ENCODE assay signal across 10 cellular contexts in genomic region chr21:45319461-45320211, GRCh38. TPM values are rescaled to one million over a fixed set of nuclear protein-coding genes. Genes with fewer than 3 reads are reported as not detected.
DNase-seq lines count a peak whose midpoint lies in the region; ATAC-seq, FAIRE-seq and TF ChIP-seq lines count a peak whose summit lies in the region.
"Had no signal": no experiment of that assay in that cellular context is flagged by ENCODE, and none has a peak within 500 bp of the region (broad histone marks: within the 10 kb centered on the region; RNA-seq: fewer than 3 reads in every experiment).

No MANE protein-coding gene starts in this region.

- CTCF ChIA-PET in GM12878 (lab: Yijun Ruan, JAX): interaction anchor here (1.0 kb wide), 1 partner anchor 182 kb away, joined by 3 read pairs; no protein-coding TSS in a partner anchor
- CTCF ChIA-PET in activated CD8-positive, alpha-beta T cell treated with anti-CD3 and anti-CD28 coated beads, Interleukin-2, amount 10 ng/mL, durations not matched to agents 7 days and 5 days (lab: Charles Lee): no interaction called here

- no peak overlapping the region for H3K27ac ChIP-seq in GM12878 (ENCODE audit: control insufficient read depth, insufficient read depth)
- H3K27ac ChIP-seq in kidney (ENCODE audit: low read depth in 2 of 2, low read length in 2 of 2): peak overlapping the region; percentile 42 to 90
- H3K27ac ChIP-seq in smooth muscle cell (ENCODE audit: low read depth): peak overlapping the region; percentile 48

- in situ Hi-C loops in GM12878 (cut with MboI): no loop called here

- H3K36me3 Mint-ChIP-seq in immature natural killer cell: no peaks in the 10 kb centered on the region
- no peaks in the 10 kb centered on the region for H3K36me3 Mint-ChIP-seq in activated CD8-positive, alpha-beta T cell treated with anti-CD3 and anti-CD28 coated beads, Interleukin-2, amount 10 ng/mL, durations not matched to agents 7 days and 5 days (ENCODE audit: low read depth)

- DNase-seq in H7: peak; percentile 75
- no peak for DNase-seq in GM12878 (ENCODE audit: low read depth, low spot score)
- DNase-seq in kidney: peak; percentile 83
- no peak for DNase-seq in smooth muscle cell (lab: John Stamatoyannopoulos, UW; ENCODE audit: unreplicated experiment)
- DNase-seq in NCI-H524 (lab: John Stamatoyannopoulos, UW): no peak
- no peak for DNase-seq in immature natural killer cell
- no peak for DNase-seq in activated CD8-positive, alpha-beta T cell treated with anti-CD3 and anti-CD28 coated beads, Interleukin-2, amount 10 ng/mL, durations not matched to agents 7 days and 5 days
- DNase-seq: activated CD8-positive, alpha-beta memory T cell treated with anti-CD3 and anti-CD28 coated beads, Interleukin-2, amount 50 U/mL, for 4 hours; stimulated activated naive CD8-positive, alpha-beta T cell treated with anti-CD3 and anti-CD28 coated beads, Interleukin-15, amount 100 ng/mL, for 72 hours had no signal

- ATAC-seq in GM12878: 0 out of 3 replicates have a peak, but pooled peaks have one; percentile 14
- ATAC-seq in activated CD8-positive, alpha-beta T cell treated with anti-CD3 and anti-CD28 coated beads, Interleukin-2, amount 10 ng/mL, durations not matched to agents 7 days and 5 days: no peak
- ATAC-seq in GM21619 (IDR thresholded peaks at IDR 0.05; ENCODE audit: unreplicated experiment): no peak

- H2AFZ ChIP-seq in GM12878 (ENCODE audit: control insufficient read depth, low read depth, low read length) (no peak overlapping the region), smooth muscle cell (ENCODE audit: low read depth) (no peak overlapping the region)

- FAIRE-seq in GM12878 (lab: Jason Lieb, UNC): no peak
- FAIRE-seq in kidney (lab: Jason Lieb, UNC): no peak

- H4K20me1 ChIP-seq in GM12878 (ENCODE audit: control insufficient read depth, insufficient read depth) (no peaks in the 10 kb centered on the region), smooth muscle cell (ENCODE audit: low read depth) (no peaks in the 10 kb centered on the region)

- H3K27me3 Mint-ChIP-seq in immature natural killer cell (ENCODE audit: low read depth in 3 of 3): peaks cover 0 to 6% (median 2%) of the 10 kb centered on the region in 3 donors
- peaks cover 13% of the 10 kb centered on the region for H3K27me3 Mint-ChIP-seq in activated CD8-positive, alpha-beta T cell treated with anti-CD3 and anti-CD28 coated beads, Interleukin-2, amount 10 ng/mL, durations not matched to agents 7 days and 5 days (ENCODE audit: low read depth)
- H3K27me3 Mint-ChIP-seq: stimulated activated naive CD8-positive, alpha-beta T cell treated with anti-CD3 and anti-CD28 coated beads, Interleukin-15, amount 100 ng/mL, for 72 hours had no signal

- H3K4me3 ChIP-seq in H7 (ENCODE audit: insufficient read depth, low read depth, low read length) (no peak overlapping the region), GM12878 (no peak overlapping the region), kidney (ENCODE audit: low read length in 2 of 2) (no peak overlapping the region), smooth muscle cell (no peak overlapping the region)

- RAD21 ChIA-PET in GM12878 (lab: Charles Lee; ENCODE audit: unreplicated experiment): no interaction called here

- H3K27ac Mint-ChIP-seq in immature natural killer cell: no peak overlapping the region
- no peak overlapping the region for H3K27ac Mint-ChIP-seq in activated CD8-positive, alpha-beta T cell treated with anti-CD3 and anti-CD28 coated beads, Interleukin-2, amount 10 ng/mL, durations not matched to agents 7 days and 5 days

- intact Hi-C loops in GM12878 (cut with micrococcal nuclease; ENCODE audit: unreplicated experiment): no loop called here
- intact Hi-C loops in kidney (cut with DNase I): no loop called here

- SMC1A ChIA-PET in GM12878 (lab: Charles Lee; ENCODE audit: uncharacterized antibody, unreplicated experiment): no interaction called here

- no TSS peak for BruUV-seq in GM12878 (replicated peaks; lab: Mats Ljungman, UMichigan)

- no peak for TF ChIP-seq RAD21 in GM12878 (IDR thresholded peaks at IDR 0.05; ENCODE audit: insufficient read depth, low read depth, low read length)

- no peak for TF ChIP-seq EP300 in GM12878 (IDR thresholded peaks at IDR 0.05; ENCODE audit: borderline replicate concordance in 1 of 2, control insufficient read depth in 1 of 2, low read depth in 2 of 2, low read length in 2 of 2)

- H3K4me1 Mint-ChIP-seq in immature natural killer cell: no peaks in the 10 kb centered on the region
- peaks cover 3% of the 10 kb centered on the region for H3K4me1 Mint-ChIP-seq in activated CD8-positive, alpha-beta T cell treated with anti-CD3 and anti-CD28 coated beads, Interleukin-2, amount 10 ng/mL, durations not matched to agents 7 days and 5 days (ENCODE audit: low read depth)

- H3K4me1 ChIP-seq in GM12878 (ENCODE audit: control insufficient read depth, insufficient read depth, low read length) (no peaks in the 10 kb centered on the region), kidney (ENCODE audit: control insufficient read depth in 1 of 2, insufficient read depth in 1 of 2, low read depth in 1 of 2, low read length in 2 of 2) (peaks cover 30 to 39% of the 10 kb centered on the region in 2 donors), smooth muscle cell (ENCODE audit: low read depth) (peaks cover 23% of the 10 kb centered on the region)

- H3K36me3 ChIP-seq in H7 (replicated peaks; ENCODE audit: control insufficient read depth, insufficient read depth, low read length): no peaks in the 10 kb centered on the region
- H3K36me3 ChIP-seq in GM12878 (ENCODE audit: control insufficient read depth in 2 of 2, insufficient read depth in 2 of 2, low read length in 1 of 2): no peaks in the 10 kb centered on the region
- no peaks in the 10 kb centered on the region for H3K36me3 ChIP-seq in kidney (ENCODE audit: control insufficient read depth in 1 of 2, insufficient read depth in 2 of 2, low read length in 2 of 2)
- H3K36me3 ChIP-seq in smooth muscle cell (ENCODE audit: low read depth): no peaks in the 10 kb centered on the region

- no peak for TF ChIP-seq POLR2A in GM12878 (IDR thresholded peaks at IDR 0.05; ENCODE audit: low read depth, low read length)

- no peaks in the 10 kb centered on the region for H3K27me3 ChIP-seq in H7 (ENCODE audit: control insufficient read depth, insufficient read depth, low read length)
- peaks cover 3% of the 10 kb centered on the region in 2 experiments; a peak in 3 of 4 replicates for H3K27me3 ChIP-seq in GM12878 (replicated peaks in 1 of 2; ENCODE audit: control insufficient read depth in 2 of 2, insufficient read depth in 2 of 2, low read length in 1 of 2)
- no peaks in the 10 kb centered on the region for H3K27me3 ChIP-seq in smooth muscle cell (ENCODE audit: low read depth)

- no peak overlapping the region for H3K4me2 ChIP-seq in GM12878 (ENCODE audit: control insufficient read depth, insufficient read depth)
- H3K4me2 ChIP-seq in smooth muscle cell: peak overlapping the region; percentile 53

- no peak overlapping the region for H3K9ac ChIP-seq in GM12878 (ENCODE audit: control insufficient read depth, insufficient read depth, low read length)
- peak overlapping the region in 1 of 2 donors; percentile 65 for H3K9ac ChIP-seq in kidney (ENCODE audit: low read length in 2 of 2)
- H3K9ac ChIP-seq in smooth muscle cell (ENCODE audit: low read depth): no peak overlapping the region

- no peak overlapping the region for H3K4me3 Mint-ChIP-seq in immature natural killer cell
- H3K4me3 Mint-ChIP-seq in activated CD8-positive, alpha-beta T cell treated with anti-CD3 and anti-CD28 coated beads, Interleukin-2, amount 10 ng/mL, durations not matched to agents 7 days and 5 days: no peak overlapping the region
- H3K4me3 Mint-ChIP-seq: stimulated activated naive CD8-positive, alpha-beta T cell treated with anti-CD3 and anti-CD28 coated beads, Interleukin-15, amount 100 ng/mL, for 72 hours had no signal

- no peaks in the 10 kb centered on the region for H3K79me2 ChIP-seq in GM12878 (ENCODE audit: control insufficient read depth, insufficient read depth, low read length)
- H3K79me2 ChIP-seq in smooth muscle cell (ENCODE audit: low read depth): no peaks in the 10 kb centered on the region

- TF ChIP-seq CTCF in GM12878 (IDR thresholded peaks at IDR 0.05 in 2 of 3, conservative IDR thresholded peaks at IDR 0.05 in 1 of 3; ENCODE audit: control insufficient read depth in 2 of 3, extremely low read depth in 1 of 3, insufficient read depth in 1 of 3, low read depth in 3 of 3, low read length in 3 of 3) (no peak), kidney (IDR thresholded peaks at IDR 0.05; ENCODE audit: borderline replicate concordance, extremely low read depth, insufficient read depth) (no peak), smooth muscle cell (IDR thresholded peaks at IDR 0.05; ENCODE audit: borderline replicate concordance, insufficient read depth, poor library complexity, severe bottlenecking) (no peak)

- H3F3A ChIP-seq in smooth muscle cell (ENCODE audit: low read depth): no peaks in the 10 kb centered on the region

- POLR2A ChIA-PET in GM12878 (lab: Charles Lee): no interaction called here
- POLR2A ChIA-PET in activated CD8-positive, alpha-beta T cell treated with anti-CD3 and anti-CD28 coated beads, Interleukin-2, amount 10 ng/mL, durations not matched to agents 7 days and 5 days (lab: Charles Lee): interaction anchor here (0.6 kb wide), 1 partner anchor 273 kb away, joined by 3 read pairs; no protein-coding TSS in a partner anchor

- no peaks in the 10 kb centered on the region for H3K9me3 ChIP-seq in GM12878 (replicated peaks; ENCODE audit: control insufficient read depth, insufficient read depth, low read length)
- H3K9me3 ChIP-seq in kidney (ENCODE audit: control insufficient read depth in 1 of 2, low read length in 2 of 2): no peaks in the 10 kb centered on the region
- no peaks in the 10 kb centered on the region for H3K9me3 ChIP-seq in smooth muscle cell (replicated peaks; ENCODE audit: low read depth)

- 21% methylated on average over 23 of the region's 23 CpGs for WGBS in GM12878 (ENCODE audit: insufficient coverage, insufficient replicate concordance, low lambda C conversion rate, missing lambda C conversion rate)
- whole genome bisulfite sequencing in smooth muscle cell (ENCODE audit: low lambda C conversion rate): 51% methylated on average over 23 of the region's 23 CpGs

- no peaks in the 10 kb centered on the region for H3K9me3 Mint-ChIP-seq in immature natural killer cell
- no peaks in the 10 kb centered on the region for H3K9me3 Mint-ChIP-seq in activated CD8-positive, alpha-beta T cell treated with anti-CD3 and anti-CD28 coated beads, Interleukin-2, amount 10 ng/mL, durations not matched to agents 7 days and 5 days (ENCODE audit: insufficient read depth)
- H3K9me3 Mint-ChIP-seq: stimulated activated naive CD8-positive, alpha-beta T cell treated with anti-CD3 and anti-CD28 coated beads, Interleukin-15, amount 100 ng/mL, for 72 hours had no signal

RNA-seq across cellular contexts. Expression of gene POFUT2, which starts 31.9 kb away (rescaled TPM):
- 25.4 and 26.9 TPM in 2 replicates for total RNA-seq in H7 (2014; rRNA removed; shearing (Covaris generic))
- total RNA-seq in GM12878 (2013; cell fraction: nucleolus; rRNA removed): 49.9 and 52.0 TPM in 2 replicates
- total RNA-seq in GM12878 (2014; rRNA removed): 5.3 and 7.6 TPM in 2 replicates
- total RNA-seq in GM12878 (2014; rRNA removed; fragmentation: Illumina TruSeq; extraction: Trizol): 3.6 and 4.5 TPM in 2 replicates
- total RNA-seq in GM12878 (2021): 11.8 and 15.1 TPM in 2 replicates
- 5.5 TPM for polyA plus RNA-seq in GM12878 (2011; ENCODE audit: low read depth)
- polyA plus RNA-seq in GM12878 (2011; rRNA removed): 8.0 and 9.1 TPM in 2 replicates
- polyA plus RNA-seq in GM12878 (2011; cell fraction: cytosol; rRNA removed): 7.5 and 9.1 TPM in 2 replicates
- 97.7 and 118 TPM in 2 replicates for polyA plus RNA-seq in GM12878 (2011; cell fraction: nucleus; rRNA removed)
- polyA plus RNA-seq in GM12878 (2012): 13.8 and 15.7 TPM in 2 replicates
- 4.7 and 8.0 TPM in 2 replicates for polyA plus RNA-seq in GM12878 (2014; fragmentation: Illumina TruSeq; extraction: Trizol)
- 1 to 10 TPM; 1.2 to 1.6 TPM for polyA plus RNA-seq in GM12878 (2014; fragmentation: Nextera tagmentation; extraction: Ambion mirVana)
- polyA plus RNA-seq in GM12878 (2014; rRNA removed): 12.2 and 12.7 TPM in 2 replicates
- polyA plus RNA-seq in GM12878 (2016; fragmentation: Nextera tagmentation; extraction: Ambion mirVana): 1 to 10 TPM; 5.2 to 6.0 TPM
- 6.0 and 9.5 TPM in 2 replicates for polyA minus RNA-seq in GM12878 (2011; rRNA and poly(A)+ RNA removed)
- 0.67 and 1.8 TPM in 2 replicates for polyA minus RNA-seq in GM12878 (2011; cell fraction: cytosol; rRNA and poly(A)+ RNA removed)
- 19.7 and 22.3 TPM in 2 replicates for polyA minus RNA-seq in GM12878 (2011; cell fraction: nucleus; rRNA and poly(A)+ RNA removed)
- 30.2 TPM for total RNA-seq in kidney
- 18.3 TPM for polyA plus RNA-seq in kidney (ENCODE audit: insufficient read depth, low read depth, low replicate concordance)
- 32.1 and 58.3 TPM in 2 replicates for total RNA-seq in smooth muscle cell
- polyA plus RNA-seq in smooth muscle cell: 69.6 and 70.0 TPM in 2 replicates
- 1 to 10 TPM; 1.1 to 5.2 (median 4.7) TPM for polyA plus RNA-seq in immature natural killer cell
- total RNA-seq in activated CD8-positive, alpha-beta T cell treated with anti-CD3 and anti-CD28 coated beads, Interleukin-2, amount 10 ng/mL, durations not matched to agents 7 days and 5 days: 10 to 100 TPM; 13.6 to 16.0 TPM

Comparison
In these comparisons a context has a peak if more than half of its experiments do, and no peak if none do; other contexts are left out.
1. DNase-seq: peak in H7 (single experiment) and kidney (single experiment); none in GM12878 (single experiment), smooth muscle cell (single experiment), NCI-H524 (0 of 2), immature natural killer cell (0 of 3) and activated CD8-positive, alpha-beta T cell treated with anti-CD3 and anti-CD28 coated beads, Interleukin-2, amount 10 ng/mL, durations not matched to agents 7 days and 5 days (single experiment).